1 cellular context compared by ENCODE assay signal in genomic region chr22:41285820-41286638, GRCh38.
TF ChIP-seq lines count a peak whose summit lies in the region.

Gene RANGAP1 (minus strand): TSS chr22:41286187. CDS start chr22:41281044, 5,143 bp downstream.

TF ChIP-seq in HepG2, 621 proteins besides CTCF, POLR2A, EP300 and RAD21 (continued from another document and continues in another):
- no peak for TF ChIP-seq HINFP (CRISPR knock-in tag; IDR thresholded peaks at IDR 0.05; ENCODE audit: low read depth)
- no peak for TF ChIP-seq MZF1 (CRISPR knock-in tag; IDR thresholded peaks at IDR 0.05; ENCODE audit: borderline replicate concordance)
- TF ChIP-seq FOXM1 (CRISPR knock-in tag; IDR thresholded peaks at IDR 0.05), result no peak
- no peak for TF ChIP-seq SKIL (CRISPR knock-in tag; IDR thresholded peaks at IDR 0.05; ENCODE audit: borderline replicate concordance)
- TF ChIP-seq ZNF331 (CRISPR knock-in tag; IDR thresholded peaks at IDR 0.05), result no peak; the same call in 1 of the 2 replicates
- no peak for TF ChIP-seq LCORL (IDR thresholded peaks at IDR 0.05)
- TF ChIP-seq LCORL (CRISPR knock-in tag; IDR thresholded peaks at IDR 0.05), result peak; percentile 71
- TF ChIP-seq NR2C2 (CRISPR knock-in tag; IDR thresholded peaks at IDR 0.05; ENCODE audit: borderline replicate concordance), result peak; percentile 97
- TF ChIP-seq ZFP1 (CRISPR knock-in tag; IDR thresholded peaks at IDR 0.05), result no peak
- TF ChIP-seq MTF2 (CRISPR knock-in tag; IDR thresholded peaks at IDR 0.05; ENCODE audit: borderline replicate concordance), result no peak
- TF ChIP-seq ZNF276 (CRISPR knock-in tag; IDR thresholded peaks at IDR 0.05; ENCODE audit: low read depth), result no peak
- TF ChIP-seq ZNF354B (CRISPR knock-in tag; IDR thresholded peaks at IDR 0.05), result no peak
- TF ChIP-seq ZNF138 (CRISPR knock-in tag; IDR thresholded peaks at IDR 0.05; ENCODE audit: low read depth), result no peak
- TF ChIP-seq SMAD9 (CRISPR knock-in tag; IDR thresholded peaks at IDR 0.05), result no peak
- TF ChIP-seq SIN3A (IDR thresholded peaks at IDR 0.05; ENCODE audit: borderline replicate concordance, low read depth, low read length), result peak; percentile 97
- TF ChIP-seq SMAD1 (CRISPR knock-in tag; IDR thresholded peaks at IDR 0.05; ENCODE audit: borderline replicate concordance, low read depth), result no peak
- TF ChIP-seq ZBTB20 (CRISPR knock-in tag; IDR thresholded peaks at IDR 0.05; ENCODE audit: borderline replicate concordance, low read depth), result no peak
- TF ChIP-seq ZNF318 (CRISPR knock-in tag; IDR thresholded peaks at IDR 0.05), result no peak
- peak; percentile 58 for TF ChIP-seq ZFY (CRISPR knock-in tag; IDR thresholded peaks at IDR 0.05)
- TF ChIP-seq ZNF33A (CRISPR knock-in tag; IDR thresholded peaks at IDR 0.05; ENCODE audit: borderline replicate concordance), result no peak
- TF ChIP-seq ZNF800 (CRISPR knock-in tag; IDR thresholded peaks at IDR 0.05), result peak; percentile 40; the same call in 1 of the 2 replicates
- TF ChIP-seq PCBP1 (IDR thresholded peaks at IDR 0.05; ENCODE audit: borderline replicate concordance, low read depth, low read length), result peak; percentile 86; the same call in 1 of the 2 replicates
- peak; percentile 29; the same call in 1 of the 2 replicates for TF ChIP-seq AHDC1 (CRISPR knock-in tag; IDR thresholded peaks at IDR 0.05; ENCODE audit: borderline replicate concordance)
- peak; percentile 47; the same call in 1 of the 2 replicates for TF ChIP-seq SPEN (CRISPR knock-in tag; IDR thresholded peaks at IDR 0.05; ENCODE audit: low read depth)
- no peak for TF ChIP-seq ZNF326 (CRISPR knock-in tag; IDR thresholded peaks at IDR 0.05; ENCODE audit: borderline replicate concordance)
- TF ChIP-seq NONO (IDR thresholded peaks at IDR 0.05), result no peak
- TF ChIP-seq NONO (CRISPR knock-in tag; conservative IDR thresholded peaks at IDR 0.05), result peak; percentile 53
- no peak for TF ChIP-seq CHD4 (IDR thresholded peaks at IDR 0.05; ENCODE audit: borderline replicate concordance, low read length)
- no peak for TF ChIP-seq PREB (CRISPR knock-in tag; IDR thresholded peaks at IDR 0.05)
- TF ChIP-seq KLF11 (CRISPR knock-in tag; IDR thresholded peaks at IDR 0.05), result no peak
- TF ChIP-seq MEIS2 (CRISPR knock-in tag; IDR thresholded peaks at IDR 0.05), result peak; percentile 18; the same call in 1 of the 2 replicates
- TF ChIP-seq ETV5 (CRISPR knock-in tag; IDR thresholded peaks at IDR 0.05; ENCODE audit: borderline replicate concordance), result no peak
- peak; percentile 85 for TF ChIP-seq MAF1 (CRISPR knock-in tag; IDR thresholded peaks at IDR 0.05; ENCODE audit: borderline replicate concordance)
- TF ChIP-seq ETS1 (CRISPR knock-in tag; IDR thresholded peaks at IDR 0.05), result no peak
